17 cellular contexts compared by ENCODE assay signal in genomic region chr10:46297406-46298204, GRCh38. TPM values are rescaled to one million over a fixed set of nuclear protein-coding genes. Genes with fewer than 3 reads are reported as not detected.
DNase-seq lines count a peak whose midpoint lies in the region; ATAC-seq and TF ChIP-seq lines count a peak whose summit lies in the region.
"Had no signal": no experiment of that assay in that cellular context is flagged by ENCODE, and none has a peak within 500 bp of the region (broad histone marks: within the 10 kb centered on the region; RNA-seq: fewer than 3 reads in every experiment).

No MANE protein-coding gene starts in this region.

- no peak overlapping the region for H3K27ac ChIP-seq in breast epithelium
- H3K27ac ChIP-seq in mammary epithelial cell (ENCODE audit: insufficient read depth, low read depth, low read length) = no peak overlapping the region
- H3K27ac ChIP-seq in thymus (ENCODE audit: low read depth) = no peak overlapping the region
- H3K27ac ChIP-seq: body of pancreas, GM23248, right atrium auricular region had no signal

- H3K9me3 ChIP-seq in breast epithelium = no peaks in the 10 kb centered on the region
- no peaks in the 10 kb centered on the region for H3K9me3 ChIP-seq in mammary epithelial cell (replicated peaks; ENCODE audit: insufficient read depth, low read length)
- H3K9me3 ChIP-seq in thymus (ENCODE audit: control insufficient read depth) = no peaks in the 10 kb centered on the region
- H3K9me3 ChIP-seq: body of pancreas, right atrium auricular region had no signal

- H3K27me3 ChIP-seq in breast epithelium (no peaks in the 10 kb centered on the region), mammary epithelial cell (ENCODE audit: insufficient read depth, low read length) (no peaks in the 10 kb centered on the region), thymus (ENCODE audit: control insufficient read depth, insufficient read depth) (no peaks in the 10 kb centered on the region)
- H3K27me3 ChIP-seq: body of pancreas, right atrium auricular region had no signal

- no peak overlapping the region for H3K9ac ChIP-seq in mammary epithelial cell (ENCODE audit: insufficient read depth, low read length)
- H3K9ac ChIP-seq: GM23248 had no signal

- intact Hi-C loops in breast epithelium (cut with DNase I; ENCODE audit: low total_unique reads) = no loop called here
- intact Hi-C loops in mammary epithelial cell (cut with micrococcal nuclease) = no loop called here
- intact Hi-C loops in activated CD4-positive, alpha-beta T cell treated with anti-CD3 and anti-CD28 coated beads for 36 hours (cut with DNase I, micrococcal nuclease) = no loop called here

- H2AFZ ChIP-seq in mammary epithelial cell (ENCODE audit: low read depth, low read length) = no peak overlapping the region
- H2AFZ ChIP-seq: GM23248 had no signal

- H3K4me3 Mint-ChIP-seq in activated CD4-positive, alpha-beta T cell treated with anti-CD3 and anti-CD28 coated beads for 36 hours = peak overlapping the region; percentile 45
- H3K4me3 Mint-ChIP-seq in central memory CD8-positive, alpha-beta T cell = peak overlapping the region; percentile 39

- POLR2A ChIA-PET in activated CD4-positive, alpha-beta T cell treated with anti-CD3 and anti-CD28 coated beads for 36 hours (lab: Charles Lee) = no interaction called here

- H3K4me3 ChIP-seq in breast epithelium (no peak overlapping the region), mammary epithelial cell (replicated peaks in 1 of 3; ENCODE audit: insufficient read depth in 1 of 3, low read depth in 2 of 3, low read length in 3 of 3) (no peak overlapping the region), thymus (ENCODE audit: low read length) (peak overlapping the region; percentile 10)
- H3K4me3 ChIP-seq: body of pancreas, GM23248, right atrium auricular region had no signal

- in situ Hi-C loops in mammary epithelial cell (cut with MboI; ENCODE audit: low sequenced_read_pairs in 2 of 2) = no loop called here

- H3K36me3 ChIP-seq in breast epithelium (no peaks in the 10 kb centered on the region), mammary epithelial cell (ENCODE audit: insufficient read depth, low read length) (no peaks in the 10 kb centered on the region), thymus (ENCODE audit: control insufficient read depth, insufficient read depth) (no peaks in the 10 kb centered on the region)
- H3K36me3 ChIP-seq: right atrium auricular region had no signal

- no peaks in the 10 kb centered on the region for H3K36me3 Mint-ChIP-seq in activated CD4-positive, alpha-beta T cell treated with anti-CD3 and anti-CD28 coated beads for 36 hours (ENCODE audit: low read depth)
- H3K36me3 Mint-ChIP-seq in central memory CD8-positive, alpha-beta T cell (ENCODE audit: insufficient read depth) = no peaks in the 10 kb centered on the region

- BruUV-seq in mammary epithelial cell (replicated peaks; lab: Mats Ljungman, UMichigan) = no TSS peak

- TF ChIP-seq CTCF in breast epithelium (IDR thresholded peaks at IDR 0.05) = no peak
- no peak for TF ChIP-seq CTCF in mammary epithelial cell (conservative IDR thresholded peaks at IDR 0.05 in 1 of 2, IDR thresholded peaks at IDR 0.05 in 1 of 2; ENCODE audit: extremely low read depth in 1 of 2, insufficient read depth in 1 of 2, low read depth in 1 of 2, low read length in 2 of 2)

- H3K4me2 ChIP-seq in mammary epithelial cell (ENCODE audit: insufficient read depth, low read depth, low read length) = no peak overlapping the region

- peak overlapping the region; percentile 35 for H3K27ac Mint-ChIP-seq in activated CD4-positive, alpha-beta T cell treated with anti-CD3 and anti-CD28 coated beads for 36 hours
- H3K27ac Mint-ChIP-seq in central memory CD8-positive, alpha-beta T cell (ENCODE audit: low read depth) = no peak overlapping the region

- H3K79me2 ChIP-seq in mammary epithelial cell (ENCODE audit: insufficient read depth, low read length) = no peaks in the 10 kb centered on the region

- CTCF ChIA-PET in mammary epithelial cell (lab: Charles Lee; ENCODE audit: low non-redundant PET) = no interaction called here
- CTCF ChIA-PET in activated CD4-positive, alpha-beta T cell treated with anti-CD3 and anti-CD28 coated beads for 36 hours (lab: Charles Lee) = no interaction called here

- DNase-seq in breast epithelium (ENCODE audit: low spot score in 2 of 2) = peak; percentile 3 to 27
- DNase-seq in mammary epithelial cell = no peak
- peak; percentile 73 for DNase-seq in activated CD4-positive, alpha-beta T cell treated with anti-CD3 and anti-CD28 coated beads for 36 hours
- no peak for DNase-seq in central memory CD8-positive, alpha-beta T cell (ENCODE audit: low spot score in 2 of 2)
- no peak for DNase-seq in MV-4-11 (lab: John Stamatoyannopoulos, UW)
- no peak for DNase-seq in cerebellar cortex (ENCODE audit: low spot score)
- DNase-seq: body of pancreas, DMS 273 treated with DMSO at 0.1 percent for 48 hours, GM23248, NCI-H1436, NCI-H446 treated with DMSO at 0.1 percent for 48 hours had no signal

- TF ChIP-seq POLR2A in breast epithelium (IDR thresholded peaks at IDR 0.05) = no peak

- WGBS in mammary epithelial cell (ENCODE audit: low coverage, missing lambda C conversion rate) = 72% methylated on average over 12 of the region's 16 CpGs
- WGBS in thymus = 79% methylated on average over 16 of the region's 16 CpGs

- peaks cover 23% of the 10 kb centered on the region for H3K4me1 Mint-ChIP-seq in activated CD4-positive, alpha-beta T cell treated with anti-CD3 and anti-CD28 coated beads for 36 hours
- H3K4me1 Mint-ChIP-seq in central memory CD8-positive, alpha-beta T cell = peaks cover 6% of the 10 kb centered on the region

- H3K27me3 Mint-ChIP-seq in activated CD4-positive, alpha-beta T cell treated with anti-CD3 and anti-CD28 coated beads for 36 hours = no peaks in the 10 kb centered on the region
- H3K27me3 Mint-ChIP-seq in central memory CD8-positive, alpha-beta T cell = peaks cover 4% of the 10 kb centered on the region

- no peaks in the 10 kb centered on the region for H3K9me3 Mint-ChIP-seq in activated CD4-positive, alpha-beta T cell treated with anti-CD3 and anti-CD28 coated beads for 36 hours (ENCODE audit: low read depth)
- no peaks in the 10 kb centered on the region for H3K9me3 Mint-ChIP-seq in central memory CD8-positive, alpha-beta T cell

- no peaks in the 10 kb centered on the region for H3K4me1 ChIP-seq in breast epithelium
- H3K4me1 ChIP-seq in mammary epithelial cell (ENCODE audit: insufficient read depth, low read length) = no peaks in the 10 kb centered on the region
- peaks cover 39% of the 10 kb centered on the region for H3K4me1 ChIP-seq in thymus (ENCODE audit: control insufficient read depth, insufficient read depth, low read length)
- H3K4me1 ChIP-seq: body of pancreas, right atrium auricular region had no signal

- peak; percentile 93 for ATAC-seq in activated CD4-positive, alpha-beta T cell treated with anti-CD3 and anti-CD28 coated beads for 36 hours
- peak; percentile 91 for ATAC-seq in central memory CD8-positive, alpha-beta T cell (replicated peaks; ENCODE audit: extremely low read depth, poor library complexity, severe bottlenecking)
- no peak for ATAC-seq in HG03469 (IDR thresholded peaks at IDR 0.05; ENCODE audit: unreplicated experiment)
- ATAC-seq: body of pancreas had no signal

- dilution Hi-C loops in mammary epithelial cell (cut with HindIII; ENCODE audit: low sequenced_read_pairs) = no loop called here

- H4K20me1 ChIP-seq in mammary epithelial cell (ENCODE audit: insufficient read depth, low read length) = no peaks in the 10 kb centered on the region

RNA-seq across cellular contexts. Expression of gene ANTXRL, which starts 10.8 kb away (rescaled TPM):
- under 1 TPM in 1 of 3 donors, not detected in 2; 0.15 TPM for total RNA-seq in breast epithelium
- not detected for total RNA-seq in mammary epithelial cell
- polyA plus RNA-seq in mammary epithelial cell = not detected
- not detected for polyA minus RNA-seq in mammary epithelial cell
- not detected for total RNA-seq in activated CD4-positive, alpha-beta T cell treated with anti-CD3 and anti-CD28 coated beads for 36 hours
- 0.39 TPM for polyA plus RNA-seq in thymus
- total RNA-seq: body of pancreas, GM23248, lower leg skin, right atrium auricular region, SK-MEL-5 had no signal
- polyA plus RNA-seq: GM23248, neural cell had no signal

Comparison
In these comparisons a context has a peak if more than half of its experiments do, and no peak if none do; other contexts are left out.
1. DNase-seq: peak in breast epithelium (2 of 2) and activated CD4-positive, alpha-beta T cell treated with anti-CD3 and anti-CD28 coated beads for 36 hours (single experiment); none in mammary epithelial cell (single experiment), central memory CD8-positive, alpha-beta T cell (0 of 2), MV-4-11 (single experiment) and cerebellar cortex (single experiment).